ENCODE assay signal across 22 cellular contexts in genomic region chr2:134023854-134024253, GRCh38.
"Had no signal": no experiment of that assay in that cellular context is flagged by ENCODE, and none has a peak within 500 bp of the region (broad histone marks: within the 10 kb centered on the region; RNA-seq: fewer than 3 reads in every experiment).

No MANE protein-coding gene starts in this region.

- H3K4me1 ChIP-seq: psoas muscle, right lobe of liver had no signal

- H3K27ac ChIP-seq: dorsolateral prefrontal cortex, epithelial cell of prostate, esophagus squamous epithelium, gastroesophageal sphincter, neutrophil, psoas muscle, right lobe of liver, stomach had no signal

- DNase-seq: cortex of kidney; effector CD8-positive, alpha-beta T cell; esophagus squamous epithelium; foreskin fibroblast; glutamatergic neuron; islet precursor cell; mammary epithelial cell; naive thymus-derived CD4-positive, alpha-beta T cell; nephron progenitor cell; psoas muscle; retina; right lobe of liver; stimulated activated CD4-positive, alpha-beta T cell treated with anti-CD3 and anti-CD28 coated beads, Interleukin-4, amount 100 ng/mL, for 1 hour; stimulated activated CD8-positive, alpha-beta memory T cell treated with anti-CD3 and anti-CD28 coated beads, Interleukin-4, amount 100 ng/mL, for 48 hours; stimulated activated naive B cell treated with anti-CD40 and anti-IgM and Interleukin-4, amounts not matched to agents 10 μg/mL and 1 μg/mL and 100 μg/mL, for 72 hours; stomach; substantia nigra had no signal

- H3K27me3 ChIP-seq: right lobe of liver had no signal

- H3K36me3 ChIP-seq: esophagus squamous epithelium, gastroesophageal sphincter, neutrophil, right lobe of liver, stomach had no signal

- H3K27ac Mint-ChIP-seq: naive thymus-derived CD4-positive, alpha-beta T cell; nephron progenitor cell; stimulated activated naive B cell treated with anti-CD40 and anti-IgM and Interleukin-4, amounts not matched to agents 10 μg/mL and 1 μg/mL and 100 μg/mL, for 72 hours had no signal

- H3K36me3 Mint-ChIP-seq: naive thymus-derived CD4-positive, alpha-beta T cell; stimulated activated naive B cell treated with anti-CD40 and anti-IgM and Interleukin-4, amounts not matched to agents 10 μg/mL and 1 μg/mL and 100 μg/mL, for 72 hours had no signal

- ATAC-seq: gastroesophageal sphincter; left lobe of liver; naive thymus-derived CD4-positive, alpha-beta T cell; psoas muscle; right lobe of liver; stimulated activated naive B cell treated with anti-CD40 and anti-IgM and Interleukin-4, amounts not matched to agents 10 μg/mL and 1 μg/mL and 100 μg/mL, for 72 hours had no signal

- H3K4me3 Mint-ChIP-seq: naive thymus-derived CD4-positive, alpha-beta T cell; nephron progenitor cell; stimulated activated naive B cell treated with anti-CD40 and anti-IgM and Interleukin-4, amounts not matched to agents 10 μg/mL and 1 μg/mL and 100 μg/mL, for 72 hours had no signal

- H3K4me3 ChIP-seq: dorsolateral prefrontal cortex, esophagus squamous epithelium, gastroesophageal sphincter, psoas muscle, right lobe of liver, stomach had no signal

- H3K9me3 ChIP-seq: esophagus squamous epithelium, gastroesophageal sphincter, neutrophil, psoas muscle, right lobe of liver, stomach had no signal

- H3K9me3 Mint-ChIP-seq: naive thymus-derived CD4-positive, alpha-beta T cell; nephron progenitor cell; stimulated activated naive B cell treated with anti-CD40 and anti-IgM and Interleukin-4, amounts not matched to agents 10 μg/mL and 1 μg/mL and 100 μg/mL, for 72 hours had no signal
